7 cellular contexts compared by ENCODE assay signal in genomic region chr9:66153971-66154691, GRCh38.
DNase-seq lines count a peak whose midpoint lies in the region; ATAC-seq and TF ChIP-seq lines count a peak whose summit lies in the region.
"Not testable (repeated sequence)": the region's sequence is repeated elsewhere in the genome, so short reads cannot be mapped to it uniquely, and the experiment has no call there.

No MANE protein-coding gene starts in this region.

- peak overlapping the region in 3 of 10 donors; percentile 10 to 54 (median 23) for H3K4me3 Mint-ChIP-seq in naive thymus-derived CD8-positive, alpha-beta T cell

- H3K27ac Mint-ChIP-seq in naive thymus-derived CD8-positive, alpha-beta T cell = not testable (repeated sequence)

- not testable (repeated sequence) for H3K27me3 Mint-ChIP-seq in naive thymus-derived CD8-positive, alpha-beta T cell

- ATAC-seq in left ventricle myocardium superior; naive thymus-derived CD8-positive, alpha-beta T cell: not testable (repeated sequence)

- not testable (repeated sequence) for H3K36me3 ChIP-seq in WERI-Rb-1

- H3K9me3 Mint-ChIP-seq in naive thymus-derived CD8-positive, alpha-beta T cell = not testable (repeated sequence)

- not testable (repeated sequence) for H3K4me3 ChIP-seq in WERI-Rb-1 (ENCODE audit: low read depth, low read length)
- H3K4me3 ChIP-seq in coronary artery = peak overlapping the region; percentile 58

- DNase-seq in WERI-Rb-1 (peak; percentile 10), left ventricle myocardium superior (peak; percentile 24)
- DNase-seq in activated CD8-positive, alpha-beta memory T cell treated with anti-CD3 and anti-CD28 coated beads, Interleukin-2, amount 50 U/mL, for 48 hours = peak; percentile 49
- peak; percentile 19 for DNase-seq in activated naive CD4-positive, alpha-beta T cell treated with anti-CD3 and anti-CD28 coated beads, Interleukin-2, amount 50 U/mL, for 16 hours
- DNase-seq in coronary artery (ENCODE audit: low spot score) = not testable (repeated sequence)
- peak in 6 of 10 donors; percentile 0 to 58 (median 23) for DNase-seq in naive thymus-derived CD8-positive, alpha-beta T cell
- peak; percentile 3 for DNase-seq in stimulated activated CD4-positive, alpha-beta T cell treated with anti-CD3 and anti-CD28 coated beads, Interleukin-1b, Interleukin-23, amount 100 ng/mL, for 48 hours

- H3K9me3 ChIP-seq in WERI-Rb-1 (ENCODE audit: severe bottlenecking) = not testable (repeated sequence)

- POLR2A ChIA-PET in naive thymus-derived CD8-positive, alpha-beta T cell (lab: Charles Lee) = not testable (repeated sequence)

- not testable (repeated sequence) for H3K4me1 Mint-ChIP-seq in naive thymus-derived CD8-positive, alpha-beta T cell

- H3K27ac ChIP-seq in WERI-Rb-1, coronary artery: not testable (repeated sequence)

- intact Hi-C loops in left ventricle myocardium superior (cut with micrococcal nuclease) = not testable (repeated sequence)

- TF ChIP-seq CTCF in WERI-Rb-1 (IDR thresholded peaks at IDR 0.05; ENCODE audit: low read depth, low read length); coronary artery (IDR thresholded peaks at IDR 0.05): not testable (repeated sequence)

- H3K36me3 Mint-ChIP-seq in naive thymus-derived CD8-positive, alpha-beta T cell = not testable (repeated sequence)

- not testable (repeated sequence) for H3K27me3 ChIP-seq in WERI-Rb-1 (ENCODE audit: insufficient read depth, low read depth, severe bottlenecking)
